ENCODE assay signal across 12 cellular contexts in the genomic region with DNA sequence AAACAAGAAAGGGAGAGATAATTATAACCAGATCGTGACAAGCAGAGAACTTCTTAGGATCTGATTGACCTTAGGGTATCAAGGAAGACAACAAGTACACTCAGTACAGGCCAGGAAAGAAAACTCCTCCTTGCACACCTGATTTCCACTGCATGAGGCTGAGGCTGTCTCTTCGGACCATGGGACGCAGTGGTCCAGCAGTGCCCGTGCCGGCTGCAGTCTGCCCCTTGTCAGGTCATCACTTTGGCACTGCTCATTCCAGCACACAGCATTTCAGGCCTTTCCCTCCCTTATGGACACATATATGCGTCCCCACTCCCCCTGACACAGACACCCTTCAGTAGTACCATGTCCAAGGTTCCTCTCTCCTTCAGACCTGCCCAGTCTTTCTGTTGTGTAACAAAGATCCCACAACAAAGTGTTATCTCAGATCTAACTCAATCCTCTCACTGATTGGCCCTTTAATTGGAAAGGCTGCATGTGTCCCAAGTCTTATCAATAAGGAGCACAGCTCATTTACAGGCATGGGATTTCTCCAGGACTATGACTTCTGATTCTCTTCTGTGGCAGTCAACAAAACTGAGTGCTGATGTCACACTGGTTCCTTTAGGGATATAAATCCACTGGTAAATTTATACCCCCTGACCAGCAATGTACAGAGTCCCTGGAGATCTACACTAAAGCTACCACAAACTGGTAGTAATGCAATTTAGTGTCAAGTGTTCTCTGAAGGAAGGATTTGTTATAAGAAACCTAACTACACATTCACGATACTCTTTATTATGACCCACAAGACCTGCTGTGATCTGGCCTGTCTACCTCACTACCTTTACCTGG. TPM values are rescaled to one million over a fixed set of nuclear protein-coding genes. Genes with fewer than 3 reads are reported as not detected.
DNase-seq lines count a peak whose midpoint lies in the region; ATAC-seq and TF ChIP-seq lines count a peak whose summit lies in the region.
"Had no signal": no experiment of that assay in that cellular context is flagged by ENCODE, and none has a peak within 500 bp of the region (broad histone marks: within the 10 kb centered on the region; RNA-seq: fewer than 3 reads in every experiment).

No MANE protein-coding gene starts in this region.

- H3K4me1 ChIP-seq in body of pancreas (peaks cover 44% of the 10 kb centered on the region), mesodermal cell (ENCODE audit: control insufficient read depth, insufficient read depth, low read length, poor library complexity, severe bottlenecking) (peaks cover 16% of the 10 kb centered on the region), transverse colon (peaks cover 9 to 43% (median 27%) of the 10 kb centered on the region in 4 donors)

- H3K27me3 Mint-ChIP-seq in activated naive CD4-positive, alpha-beta T cell treated with anti-CD3 and anti-CD28 coated beads for 36 hours (ENCODE audit: low read depth): no peaks in the 10 kb centered on the region
- no peaks in the 10 kb centered on the region for H3K27me3 Mint-ChIP-seq in CD14-positive monocyte (ENCODE audit: low read depth in 3 of 3)

- no peaks in the 10 kb centered on the region for H3K9me3 ChIP-seq in body of pancreas
- H3K9me3 ChIP-seq in mesodermal cell (ENCODE audit: control insufficient read depth, low read length): no peaks in the 10 kb centered on the region
- H3K9me3 ChIP-seq in transverse colon: no peaks in the 10 kb centered on the region
- H3K9me3 ChIP-seq: thoracic aorta had no signal

- DNase-seq in activated naive CD4-positive, alpha-beta T cell treated with anti-CD3 and anti-CD28 coated beads for 36 hours: no peak
- DNase-seq in activated naive CD4-positive, alpha-beta T cell treated with Interleukin-2 at 50 U/mL for 16 hours: no peak
- DNase-seq in body of pancreas (no peak), transverse colon (no peak), CD14-positive monocyte (ENCODE audit: low spot score) (no peak), NCI-H2171 treated with DMSO at 0.1 percent for 48 hours (lab: John Stamatoyannopoulos, UW) (no peak)
- DNase-seq: activated CD8-positive, alpha-beta memory T cell treated with anti-CD3 and anti-CD28 coated beads for 24 hours; midbrain had no signal

- peaks cover 2% of the 10 kb centered on the region for H3K36me3 Mint-ChIP-seq in activated naive CD4-positive, alpha-beta T cell treated with anti-CD3 and anti-CD28 coated beads for 36 hours (ENCODE audit: low read depth)
- peaks cover 64 to 77% of the 10 kb centered on the region in 2 donors for H3K36me3 Mint-ChIP-seq in CD14-positive monocyte

- TF ChIP-seq EP300 in transverse colon (IDR thresholded peaks at IDR 0.05; ENCODE audit: low read depth): no peak

- intact Hi-C loops in activated naive CD4-positive, alpha-beta T cell treated with anti-CD3 and anti-CD28 coated beads for 36 hours (cut with micrococcal nuclease): no loop called here
- intact Hi-C loops in body of pancreas (cut with DNase I): no loop called here
- intact Hi-C loops in transverse colon (cut with DNase I; ENCODE audit: low total_unique reads): no loop called here
- intact Hi-C loops in CD14-positive monocyte (cut with micrococcal nuclease): no loop called here

- CTCF ChIA-PET in activated naive CD4-positive, alpha-beta T cell treated with anti-CD3 and anti-CD28 coated beads for 36 hours (lab: Charles Lee): interaction anchor here (0.6 kb wide), 1 partner anchor 136 kb away, joined by 4 read pairs; no protein-coding TSS in a partner anchor

- in situ Hi-C loops in transverse colon (cut with MboI; ENCODE audit: low pct_ligation_motif_present in 1 of 4, low pct_unique_long_range_greater_than_20kb in 1 of 4, low sequenced_read_pairs in 3 of 4): loop anchor here (5.0 to 25.0 kb wide), 4 partner anchors 111 to 319 kb away; a partner anchor contains a TSS

- WGBS in body of pancreas, 2 donors: 45 to 51% methylated on average over 7 of the region's 7 CpGs
- 85 to 98% methylated on average over 6 to 7 of the region's 7 CpGs for WGBS in mesodermal cell (ENCODE audit: insufficient coverage in 2 of 2), 2 experiments
- WGBS in transverse colon (ENCODE audit: low coverage in 1 of 2), 2 donors: 51 to 64% methylated on average over 2 to 7 of the region's 7 CpGs

- no peaks in the 10 kb centered on the region for H3K27me3 ChIP-seq in body of pancreas
- H3K27me3 ChIP-seq in transverse colon: no peaks in the 10 kb centered on the region

- H3K27ac Mint-ChIP-seq in activated naive CD4-positive, alpha-beta T cell treated with anti-CD3 and anti-CD28 coated beads for 36 hours: peak overlapping the region; percentile 46
- H3K27ac Mint-ChIP-seq in CD14-positive monocyte: no peak overlapping the region

- peak overlapping the region; percentile 52 to 76 (median 59) for H3K27ac ChIP-seq in body of pancreas
- peak overlapping the region; percentile 72 for H3K27ac ChIP-seq in mesodermal cell (ENCODE audit: low read depth, low read length, severe bottlenecking)
- H3K27ac ChIP-seq in transverse colon: peak overlapping the region; percentile 67 to 76 (median 70)
- H3K27ac ChIP-seq: KMS-11 had no signal

- no peak overlapping the region for H3K4me3 Mint-ChIP-seq in activated naive CD4-positive, alpha-beta T cell treated with anti-CD3 and anti-CD28 coated beads for 36 hours
- H3K4me3 Mint-ChIP-seq in CD14-positive monocyte: no peak overlapping the region

- TF ChIP-seq CTCF in body of pancreas (IDR thresholded peaks at IDR 0.05) (no peak), transverse colon (IDR thresholded peaks at IDR 0.05) (no peak), CD14-positive monocyte (IDR thresholded peaks at IDR 0.05) (no peak)

- no peak overlapping the region for H3K4me3 ChIP-seq in body of pancreas
- no peak overlapping the region for H3K4me3 ChIP-seq in mesodermal cell (ENCODE audit: extremely low read depth, insufficient read depth, low read length, poor library complexity, severe bottlenecking)
- no peak overlapping the region for H3K4me3 ChIP-seq in transverse colon
- H3K4me3 ChIP-seq: thoracic aorta had no signal

- H3K9me3 Mint-ChIP-seq in activated naive CD4-positive, alpha-beta T cell treated with anti-CD3 and anti-CD28 coated beads for 36 hours: no peaks in the 10 kb centered on the region
- no peaks in the 10 kb centered on the region for H3K9me3 Mint-ChIP-seq in CD14-positive monocyte

- TF ChIP-seq POLR2A in body of pancreas (IDR thresholded peaks at IDR 0.05): no peak
- no peak for TF ChIP-seq POLR2A in transverse colon (IDR thresholded peaks at IDR 0.05)

- H3K36me3 ChIP-seq in body of pancreas (replicated peaks in 1 of 2; ENCODE audit: insufficient read depth in 1 of 2, low read depth in 2 of 2) (peaks cover 0 to 5% of the 10 kb centered on the region in 2 donors), mesodermal cell (ENCODE audit: control insufficient read depth, insufficient read depth, low read length) (peaks cover 44% of the 10 kb centered on the region), transverse colon (peaks cover 0 to 8% (median 3%) of the 10 kb centered on the region in 4 donors)

- ATAC-seq in body of pancreas (no peak), GM18867 (IDR thresholded peaks at IDR 0.05; ENCODE audit: unreplicated experiment) (no peak)

- H3K4me1 Mint-ChIP-seq in activated naive CD4-positive, alpha-beta T cell treated with anti-CD3 and anti-CD28 coated beads for 36 hours (ENCODE audit: low read depth): peaks cover 19% of the 10 kb centered on the region
- H3K4me1 Mint-ChIP-seq in CD14-positive monocyte: peaks cover 11% of the 10 kb centered on the region

RNA-seq across cellular contexts. Expression of a gene that starts 27.9 kb away (rescaled TPM):
- 100 to 1,000 TPM; 124 TPM for total RNA-seq in activated naive CD4-positive, alpha-beta T cell treated with anti-CD3 and anti-CD28 coated beads for 36 hours
- total RNA-seq in body of pancreas: 100 to 1,000 TPM in 1 of 2 donors, 10 to 100 TPM in 1; 48.0 to 126 TPM
- polyA plus RNA-seq in mesodermal cell (2013, experiment 1 of 2): 80.6 TPM
- 65.9 TPM for polyA plus RNA-seq in mesodermal cell (2013, experiment 2 of 2)
- total RNA-seq in transverse colon: 100 to 1,000 TPM; 144 to 420 (median 208) TPM
- 10 to 100 TPM; 27.6 to 33.2 TPM for polyA plus RNA-seq in CD14-positive monocyte

RNA-seq across cellular contexts. Expression of a gene that starts 52.2 kb away (rescaled TPM):
- 10 to 100 TPM; 33.8 to 37.8 TPM for total RNA-seq in activated naive CD4-positive, alpha-beta T cell treated with anti-CD3 and anti-CD28 coated beads for 36 hours
- total RNA-seq in body of pancreas: 1 to 10 TPM; 6.7 to 9.2 TPM
- polyA plus RNA-seq in mesodermal cell (2013, experiment 1 of 2): 34.4 TPM
- 25.6 TPM for polyA plus RNA-seq in mesodermal cell (2013, experiment 2 of 2)
- total RNA-seq in transverse colon: 100 to 1,000 TPM in 1 of 4 donors, 10 to 100 TPM in 3; 23.2 to 112 (median 29.4) TPM
- polyA plus RNA-seq in CD14-positive monocyte: 10 to 100 TPM; 10.0 to 10.5 TPM
